ENCODE assay signal across 21 cellular contexts in genomic region chr1:6866825-6867224, GRCh38.
DNase-seq lines count a peak whose midpoint lies in the region; ATAC-seq, FAIRE-seq and TF ChIP-seq lines count a peak whose summit lies in the region.
"Had no signal": no experiment of that assay in that cellular context is flagged by ENCODE, and none has a peak within 500 bp of the region (broad histone marks: within the 10 kb centered on the region; RNA-seq: fewer than 3 reads in every experiment).

No MANE protein-coding gene starts in this region.

- H2BK5ac ChIP-seq in H9 (ENCODE audit: insufficient read length, low read length): no peak overlapping the region

- peak; percentile 63 for ATAC-seq in WTC11

- no peak overlapping the region for H3K4me3 ChIP-seq in endothelial cell of umbilical vein (replicated peaks in 1 of 3; ENCODE audit: insufficient read depth in 1 of 3, low read depth in 1 of 3, low read length in 3 of 3)
- no peak overlapping the region for H3K4me3 ChIP-seq in hepatocyte
- H3K4me3 ChIP-seq: SJCRH30 had no signal

- no peak for TF ChIP-seq POLR2A in endothelial cell of umbilical vein (IDR thresholded peaks at IDR 0.05; ENCODE audit: low read depth, low read length)

- TF ChIP-seq CTCF in H9 (conservative IDR thresholded peaks at IDR 0.05) (no peak), WTC11 (IDR thresholded peaks at IDR 0.05) (no peak), endothelial cell of umbilical vein (IDR thresholded peaks at IDR 0.05; ENCODE audit: extremely low read depth in 1 of 2, insufficient read depth in 1 of 2, low read depth in 1 of 2, low read length in 2 of 2) (no peak), osteocyte (IDR thresholded peaks at IDR 0.05) (no peak), hepatocyte (IDR thresholded peaks at IDR 0.05; ENCODE audit: poor library complexity) (no peak)

- in situ Hi-C loops in G401 (cut with HindIII; ENCODE audit: low sequenced_read_pairs): no loop called here

- no peaks in the 10 kb centered on the region for H3K9me2 ChIP-seq in hepatocyte (replicated peaks; ENCODE audit: insufficient read depth)

- no peak overlapping the region for H3K18ac ChIP-seq in H9 (ENCODE audit: insufficient read length, low read depth, low read length)

- no peaks in the 10 kb centered on the region for H3K9me3 ChIP-seq in H9 (ENCODE audit: control insufficient read depth, low read depth, low read length)
- H3K9me3 ChIP-seq in endothelial cell of umbilical vein (replicated peaks; ENCODE audit: control insufficient read depth, insufficient read depth, low read length): no peaks in the 10 kb centered on the region
- no peaks in the 10 kb centered on the region for H3K9me3 ChIP-seq in hepatocyte (ENCODE audit: low read depth)
- H3K9me3 ChIP-seq: SJCRH30 had no signal

- no peaks in the 10 kb centered on the region for H3K9me3 Mint-ChIP-seq in H9
- no peaks in the 10 kb centered on the region for H3K9me3 Mint-ChIP-seq in WTC11
- no peaks in the 10 kb centered on the region for H3K9me3 Mint-ChIP-seq in osteocyte (ENCODE audit: unreplicated experiment)
- H3K9me3 Mint-ChIP-seq: CD4-positive, CD25-positive, alpha-beta regulatory T cell; HFFc6 had no signal

- H3K27ac Mint-ChIP-seq in H9 (peak overlapping the region in 2 of 3 experiments; percentile 85 to 87; a peak in 2 of 7 replicates), WTC11 (peak overlapping the region; percentile 73), osteocyte (ENCODE audit: unreplicated experiment) (peak overlapping the region; percentile 98)
- H3K27ac Mint-ChIP-seq: CD4-positive, CD25-positive, alpha-beta regulatory T cell; HFFc6 had no signal

- peak; percentile 59 for FAIRE-seq in endothelial cell of umbilical vein (lab: Jason Lieb, UNC)

- H3K27me3 Mint-ChIP-seq in H9 (ENCODE audit: low read depth): no peaks in the 10 kb centered on the region
- H3K27me3 Mint-ChIP-seq in WTC11 (ENCODE audit: low read depth): no peaks in the 10 kb centered on the region
- no peaks in the 10 kb centered on the region for H3K27me3 Mint-ChIP-seq in osteocyte (ENCODE audit: unreplicated experiment)
- H3K27me3 Mint-ChIP-seq: CD4-positive, CD25-positive, alpha-beta regulatory T cell had no signal

- H4K20me1 ChIP-seq in H9 (ENCODE audit: control insufficient read depth, insufficient read depth, insufficient read length) (no peaks in the 10 kb centered on the region), endothelial cell of umbilical vein (replicated peaks; ENCODE audit: control insufficient read depth, extremely low read depth, insufficient read depth, low read length) (no peaks in the 10 kb centered on the region), hepatocyte (ENCODE audit: insufficient read depth, poor library complexity, severe bottlenecking) (no peaks in the 10 kb centered on the region)

- H3K27ac ChIP-seq in H9 (ENCODE audit: insufficient read length, low read depth, low read length): no peak overlapping the region
- no peak overlapping the region for H3K27ac ChIP-seq in endothelial cell of umbilical vein (ENCODE audit: insufficient read depth, low read depth, low read length)
- H3K27ac ChIP-seq in hepatocyte: no peak overlapping the region
- H3K27ac ChIP-seq: HL-60, KMS-11, SJCRH30 had no signal

- CTCF ChIA-PET in WTC11 (lab: Charles Lee) (interaction anchor here (1.1 to 1.8 kb wide), 3 partner anchors 176 to 341 kb away, joined by 3 to 4 read pairs (median 3); no protein-coding TSS in a partner anchor), endothelial cell of umbilical vein (lab: Charles Lee) (interaction anchor here (1.2 kb wide), 1 partner anchor 66 kb away, joined by 3 read pairs; no protein-coding TSS in a partner anchor)

- H4K8ac ChIP-seq in H9 (replicated peaks; ENCODE audit: insufficient read length, low read depth, low read length): no peak overlapping the region

- no peak overlapping the region for H2BK15ac ChIP-seq in H9 (ENCODE audit: low read depth, low read length)

- H3K36me3 ChIP-seq in endothelial cell of umbilical vein (ENCODE audit: control insufficient read depth in 2 of 2, extremely low read depth in 1 of 2, insufficient read depth in 2 of 2, low read length in 2 of 2) (peaks cover 0 to 3% of the 10 kb centered on the region in 2 experiments), hepatocyte (replicated peaks; ENCODE audit: insufficient read depth, low read depth) (no peaks in the 10 kb centered on the region)
- H3K36me3 ChIP-seq: SJCRH30 had no signal

- no peak overlapping the region for H2BK20ac ChIP-seq in H9 (ENCODE audit: low read depth, low read length, poor library complexity, severe bottlenecking)

- WGBS in H9 (ENCODE audit: extremely low coverage, insufficient read length, low lambda C conversion rate): no CpG with 5 or more reads among the region's 7 CpGs
- WGBS in hepatocyte (ENCODE audit: low lambda C conversion rate, missing lambda C conversion rate): 84% methylated on average over 7 of the region's 7 CpGs

- H2AFZ ChIP-seq in H9 (ENCODE audit: low read length) (no peak overlapping the region), endothelial cell of umbilical vein (ENCODE audit: low read depth, low read length) (no peak overlapping the region), hepatocyte (no peak overlapping the region)

- H3K36me3 Mint-ChIP-seq in H9 (ENCODE audit: insufficient read depth in 1 of 3, low read depth in 3 of 3) (peaks cover 5 to 15% (median 11%) of the 10 kb centered on the region in 3 experiments; a peak in 4 of 7 replicates), WTC11 (no peaks in the 10 kb centered on the region), osteocyte (ENCODE audit: unreplicated experiment) (peaks cover 5% of the 10 kb centered on the region)

- no peak overlapping the region for H2BK12ac ChIP-seq in H9 (ENCODE audit: insufficient read length, low read depth, low read length)

- H3K79me2 ChIP-seq in H9 (ENCODE audit: insufficient read depth, low read length): peaks cover 2% of the 10 kb centered on the region; the same call in 1 of the 2 replicates
- H3K79me2 ChIP-seq in endothelial cell of umbilical vein (ENCODE audit: control insufficient read depth, insufficient read depth, low read length): peaks cover 4% of the 10 kb centered on the region
- H3K79me2 ChIP-seq in hepatocyte: peaks cover 56% of the 10 kb centered on the region

- H3K9me1 ChIP-seq in endothelial cell of umbilical vein (replicated peaks; ENCODE audit: control insufficient read depth, extremely low read depth, insufficient read depth, low read length): no peaks in the 10 kb centered on the region

- dilution Hi-C loops in endothelial cell of umbilical vein (cut with MboI; ENCODE audit: extremely low pct_ligation_motif_present, low sequenced_read_pairs): no loop called here

- H2AK5ac ChIP-seq in H9 (ENCODE audit: insufficient read length, low read length): no peak overlapping the region

- H3K4me2 ChIP-seq in H9 (ENCODE audit: insufficient read depth, insufficient read length, low read length): no peak overlapping the region
- H3K4me2 ChIP-seq in endothelial cell of umbilical vein (ENCODE audit: insufficient read depth, low read length): no peak overlapping the region
- H3K4me2 ChIP-seq in hepatocyte: no peak overlapping the region
- H3K4me2 ChIP-seq: KMS-11 had no signal

- BruUV-seq in endothelial cell of umbilical vein (replicated peaks; lab: Mats Ljungman, UMichigan): no TSS peak

- H3K27me3 ChIP-seq in H9 (ENCODE audit: insufficient read depth, low read length) (no peaks in the 10 kb centered on the region), endothelial cell of umbilical vein (ENCODE audit: control insufficient read depth in 2 of 2, insufficient read depth in 2 of 2, low read length in 2 of 2) (no peaks in the 10 kb centered on the region), hepatocyte (no peaks in the 10 kb centered on the region)
- H3K27me3 ChIP-seq: SJCRH30 had no signal

- H3K9ac ChIP-seq in H9 (ENCODE audit: extremely low read depth, insufficient read length, low read length) (no peak overlapping the region), endothelial cell of umbilical vein (replicated peaks; ENCODE audit: extremely low read depth, insufficient read depth, low read length) (no peak overlapping the region)
- H3K9ac ChIP-seq: KMS-11 had no signal

- H3K4me3 Mint-ChIP-seq in H9 (no peak overlapping the region), WTC11 (no peak overlapping the region), osteocyte (ENCODE audit: unreplicated experiment) (no peak overlapping the region)
- H3K4me3 Mint-ChIP-seq: CD4-positive, CD25-positive, alpha-beta regulatory T cell; HFFc6 had no signal

- POLR2A ChIA-PET in WTC11 (lab: Charles Lee): no interaction called here
- POLR2A ChIA-PET in endothelial cell of umbilical vein (lab: Charles Lee): no interaction called here

- H2BK120ac ChIP-seq in H9 (ENCODE audit: low read depth, low read length, poor library complexity, severe bottlenecking): no peak overlapping the region

- H4K91ac ChIP-seq in H9 (ENCODE audit: insufficient read length, low read depth, low read length): no peak overlapping the region

- no peak overlapping the region for H3K4ac ChIP-seq in H9 (ENCODE audit: low read depth, low read length)

- H4K5ac ChIP-seq in H9 (ENCODE audit: insufficient read length, low read depth, low read length): no peak overlapping the region

- peaks cover 50 to 52% of the 10 kb centered on the region in 2 experiments for H3K4me1 Mint-ChIP-seq in H9
- peaks cover 58% of the 10 kb centered on the region for H3K4me1 Mint-ChIP-seq in WTC11
- H3K4me1 Mint-ChIP-seq in osteocyte (ENCODE audit: unreplicated experiment): peaks cover 81% of the 10 kb centered on the region

- peaks cover 10% of the 10 kb centered on the region for H3K79me1 ChIP-seq in H9 (ENCODE audit: insufficient read depth, low read depth, low read length, poor library complexity, severe bottlenecking)

- intact Hi-C loops in endothelial cell of umbilical vein (cut with micrococcal nuclease) (no loop called here), posterior vena cava (cut with DNase I) (no loop called here)

- no peak overlapping the region for H3K14ac ChIP-seq in H9 (ENCODE audit: insufficient read depth, low read length)

- DNase-seq in H9 (no peak), WTC11 (ENCODE audit: low spot score) (no peak), endothelial cell of umbilical vein (ENCODE audit: low read depth, low spot score) (no peak), osteocyte (ENCODE audit: extremely low spot score, unreplicated experiment) (no peak), G401 (ENCODE audit: low spot score) (no peak), posterior vena cava (ENCODE audit: low spot score) (no peak), GM03348 (ENCODE audit: low spot score) (no peak), hepatocyte (ENCODE audit: low spot score) (no peak)
- DNase-seq: AML-193; CD4-positive, CD25-positive, alpha-beta regulatory T cell; DMS53; HFFc6; MM.1S; NCI-H1105 treated with DMSO at 0.1 percent for 48 hours; NCI-H2029; NCI-H524 treated with DMSO at 0.1 percent for 48 hours; OCI-M1; RPMI8226; SJCRH30 had no signal

- no peaks in the 10 kb centered on the region for H3K23me2 ChIP-seq in H9 (ENCODE audit: insufficient read length, low read depth, low read length, poor library complexity, severe bottlenecking)

- H3K23ac ChIP-seq in H9 (ENCODE audit: insufficient read length, low read depth, low read length): no peak overlapping the region

- H3K56ac ChIP-seq in H9 (ENCODE audit: insufficient read length, low read depth, low read length): no peak overlapping the region

- H3T11ph ChIP-seq in H9 (ENCODE audit: low read length): no peak overlapping the region

- peaks cover 8% of the 10 kb centered on the region; the same call in 1 of the 2 replicates for H3K4me1 ChIP-seq in H9 (ENCODE audit: insufficient read depth, low read length)
- H3K4me1 ChIP-seq in endothelial cell of umbilical vein (ENCODE audit: control insufficient read depth, extremely low read depth, insufficient read depth, low read length): no peaks in the 10 kb centered on the region
- H3K4me1 ChIP-seq in hepatocyte (ENCODE audit: insufficient read depth): peaks cover 23% of the 10 kb centered on the region
